Comparison of ENCODE assay signal across 11 cellular contexts in the genomic region with DNA sequence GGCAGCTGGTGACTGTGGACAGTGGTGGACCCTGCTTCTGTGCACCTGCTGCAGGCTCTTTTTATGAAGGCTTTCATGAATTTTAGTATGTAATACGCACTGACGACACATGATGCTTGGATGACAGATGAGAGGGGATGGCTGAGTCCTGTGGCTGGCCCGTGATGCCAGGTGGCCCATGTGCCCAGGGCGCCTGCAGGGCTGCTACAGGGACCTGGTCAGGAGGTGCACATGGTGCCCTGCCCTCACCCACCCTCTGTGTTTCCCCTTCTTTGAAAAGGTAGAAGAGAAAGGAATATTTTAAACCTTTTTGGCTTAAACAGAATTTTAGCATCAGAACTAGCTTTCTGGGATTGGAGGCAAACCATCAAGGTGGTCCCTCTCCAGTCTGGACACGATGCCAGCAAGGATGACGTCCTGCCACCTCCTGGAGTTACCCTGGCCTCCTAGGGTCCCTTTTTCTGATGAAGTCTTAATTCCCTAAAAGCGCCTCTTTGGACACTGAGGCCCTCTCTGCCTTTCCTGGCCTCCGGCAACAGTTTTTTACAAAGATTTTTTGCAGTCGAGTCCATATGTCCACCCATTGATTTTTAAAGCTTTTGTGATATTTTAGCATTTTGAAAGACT. TPM values are rescaled to one million over a fixed set of nuclear protein-coding genes. Genes with fewer than 3 reads are reported as not detected.
A peak's percentile ranks its signal among the peaks of the same experiment; 100 is the strongest.
DNase-seq lines count a peak whose midpoint lies in the region; ATAC-seq and TF ChIP-seq lines count a peak whose summit lies in the region.
"Had no signal": no experiment of that assay in that cellular context is flagged by ENCODE, and none has a peak within 500 bp of the region (broad histone marks: within the 10 kb centered on the region; RNA-seq: fewer than 3 reads in every experiment).

No MANE protein-coding gene starts in this region.

- ATAC-seq in left ventricle myocardium superior = no peak
- ATAC-seq in GM21526 (IDR thresholded peaks at IDR 0.05; ENCODE audit: low FRiP score, unreplicated experiment) = no peak

- CTCF ChIA-PET in RWPE1 (lab: Yijun Ruan, JAX) = no interaction called here

- no peaks in the 10 kb centered on the region for H3K4me1 Mint-ChIP-seq in type B pancreatic cell (ENCODE audit: unreplicated experiment)

- TF ChIP-seq CTCF in RWPE1 (conservative IDR thresholded peaks at IDR 0.05; ENCODE audit: low read depth) (no peak), type B pancreatic cell (conservative IDR thresholded peaks at IDR 0.05) (no peak)

- peak; percentile 21 for DNase-seq in left ventricle myocardium superior
- no peak for DNase-seq in cardiac septum (ENCODE audit: low spot score)
- no peak for DNase-seq in RWPE1 (ENCODE audit: low spot score)
- no peak for DNase-seq in erythroblast (lab: John Stamatoyannopoulos, UW)
- DNase-seq in type B pancreatic cell (ENCODE audit: extremely low spot score, unreplicated experiment) = no peak
- DNase-seq in activated CD4-positive, CD25-positive, alpha-beta regulatory T cell (lab: John Stamatoyannopoulos, UW) = no peak
- no peak for DNase-seq in GOT3 (lab: John Stamatoyannopoulos, UW)
- DNase-seq: effector memory CD8-positive, alpha-beta T cell had no signal

- H3K36me3 Mint-ChIP-seq in type B pancreatic cell = peaks cover 10% of the 10 kb centered on the region

- intact Hi-C loops in left ventricle myocardium superior (cut with micrococcal nuclease) (no loop called here), cardiac septum (cut with DNase I) (loop anchor here (10.0 kb wide), 1 partner anchor 256 kb away; a partner anchor contains a TSS)

- POLR2A ChIA-PET in RWPE1 (lab: Yijun Ruan, JAX; ENCODE audit: low non-redundant PET) = no interaction called here

- peak; percentile 31 for TF ChIP-seq POLR2A in erythroblast (IDR thresholded peaks at IDR 0.05; ENCODE audit: low read length)

- no peak overlapping the region for H3K4me3 Mint-ChIP-seq in type B pancreatic cell
- H3K4me3 Mint-ChIP-seq: effector memory CD8-positive, alpha-beta T cell had no signal

- peak overlapping the region; percentile 50 for H3K27ac Mint-ChIP-seq in type B pancreatic cell
- H3K27ac Mint-ChIP-seq: effector memory CD8-positive, alpha-beta T cell had no signal

- peak overlapping the region; percentile 87 for H3K27ac ChIP-seq in RWPE1
- H3K27ac ChIP-seq: breast epithelium, HL-60 had no signal

- no peaks in the 10 kb centered on the region for H3K9me3 Mint-ChIP-seq in type B pancreatic cell
- H3K9me3 Mint-ChIP-seq: effector memory CD8-positive, alpha-beta T cell had no signal

- no peaks in the 10 kb centered on the region for H3K27me3 Mint-ChIP-seq in type B pancreatic cell
- H3K27me3 Mint-ChIP-seq: effector memory CD8-positive, alpha-beta T cell had no signal

RNA-seq across cellular contexts. Expression of a gene that starts 5.4 kb away (rescaled TPM):
- total RNA-seq in left ventricle myocardium superior (36.6 TPM), cardiac septum (45.9 TPM), type B pancreatic cell (ENCODE audit: low replicate concordance) (129 and 235 TPM in 2 replicates)

RNA-seq across cellular contexts. Expression of a gene that starts 6.6 kb away (rescaled TPM):
- total RNA-seq in left ventricle myocardium superior (28.5 TPM), cardiac septum (24.0 TPM), type B pancreatic cell (ENCODE audit: low replicate concordance) (57.7 and 64.8 TPM in 2 replicates)

RNA-seq across cellular contexts. Expression of a gene that starts 21.1 kb away (rescaled TPM):
- total RNA-seq in left ventricle myocardium superior = 51.6 TPM
- total RNA-seq in cardiac septum = 43.4 TPM
- total RNA-seq in type B pancreatic cell (ENCODE audit: low replicate concordance) = 55.2 and 73.6 TPM in 2 replicates

RNA-seq across cellular contexts. Expression of a gene that starts 30.4 kb away (rescaled TPM):
- total RNA-seq in left ventricle myocardium superior (17.7 TPM), cardiac septum (19.1 TPM), type B pancreatic cell (ENCODE audit: low replicate concordance) (39.0 and 61.3 TPM in 2 replicates)

RNA-seq across cellular contexts. Expression of a gene that starts 40.4 kb away (rescaled TPM):
- total RNA-seq in left ventricle myocardium superior (0.27 TPM), cardiac septum (0.67 TPM), type B pancreatic cell (ENCODE audit: low replicate concordance) (2.6 and 4.3 TPM in 2 replicates)
